Comparison of ENCODE assay signal across 17 cellular contexts in genomic region chr14:88952901-88953300, GRCh38.
DNase-seq lines count a peak whose midpoint lies in the region; ATAC-seq, FAIRE-seq and TF ChIP-seq lines count a peak whose summit lies in the region.
"Had no signal": no experiment of that assay in that cellular context is flagged by ENCODE, and none has a peak within 500 bp of the region (broad histone marks: within the 10 kb centered on the region; RNA-seq: fewer than 3 reads in every experiment).

No MANE protein-coding gene starts in this region.

- H3K27me3 ChIP-seq in dorsolateral prefrontal cortex (no peaks in the 10 kb centered on the region), testis (no peaks in the 10 kb centered on the region)
- H3K27me3 ChIP-seq: BLaER1 had no signal

- TF ChIP-seq POLR2A in testis (IDR thresholded peaks at IDR 0.05) (no peak), GM12892 (IDR thresholded peaks at IDR 0.05; ENCODE audit: low read depth, low read length) (no peak)

- ATAC-seq in GM18873 (IDR thresholded peaks at IDR 0.05; ENCODE audit: low FRiP score, unreplicated experiment): no peak
- ATAC-seq: HepG2 had no signal

- FAIRE-seq in GM12892 (lab: Jason Lieb, UNC): no peak
- FAIRE-seq: A204.1, HepG2 had no signal

- peak; percentile 43 for DNase-seq in G401 (ENCODE audit: low spot score)
- DNase-seq in dorsolateral prefrontal cortex: peak in 5 of 10 donors; percentile 30 to 64 (median 53)
- peak in 6 of 10 donors; percentile 15 to 88 (median 44) for DNase-seq in posterior cingulate gyrus
- peak; percentile 26 for DNase-seq in testis
- DNase-seq in GM12892 (ENCODE audit: insufficient read length): no peak
- no peak for DNase-seq in stimulated activated CD4-positive, alpha-beta T cell treated with anti-CD3 and anti-CD28 coated beads, Interleukin-2, amount 100 ng/mL, for 48 hours
- DNase-seq: ACHN; CD4-positive, alpha-beta memory T cell; DMS153; DMS79; GF-D8; GM23248 had no signal

- no peaks in the 10 kb centered on the region for H3K9me3 ChIP-seq in testis
- H3K9me3 ChIP-seq: HAP-1 had no signal

- H3K36me3 ChIP-seq in testis (ENCODE audit: low read depth, missing control alignments): no peaks in the 10 kb centered on the region
- H3K36me3 ChIP-seq: BLaER1, HAP-1 had no signal

- no peak for TF ChIP-seq CTCF in dorsolateral prefrontal cortex (IDR thresholded peaks at IDR 0.05 in 54 of 56, conservative IDR thresholded peaks at IDR 0.05 in 2 of 56; ENCODE audit: low read depth in 1 of 56, partially characterized antibody in 56 of 56)
- no peak for TF ChIP-seq CTCF in testis (IDR thresholded peaks at IDR 0.05)

- in situ Hi-C loops in G401 (cut with HindIII; ENCODE audit: low sequenced_read_pairs): no loop called here

- intact Hi-C loops in dorsolateral prefrontal cortex (cut with DNase I) (loop anchor here in 1 of 2 donors (2.0 kb wide), 1 partner anchor 58 kb away; no protein-coding TSS in a partner anchor), posterior cingulate gyrus (cut with DNase I) (no loop called here), testis (cut with DNase I; ENCODE audit: low total_unique reads) (no loop called here)

- H3K4me3 ChIP-seq in dorsolateral prefrontal cortex (no peak overlapping the region), testis (no peak overlapping the region)
- H3K4me3 ChIP-seq: BLaER1, GM23248, HAP-1 had no signal

- 60 to 63% methylated on average over 7 of the region's 7 CpGs for WGBS in testis, 2 donors

- H3K27ac ChIP-seq in dorsolateral prefrontal cortex (peak overlapping the region in 38 of 59 donors; percentile 21 to 78 (median 57)), testis (no peak overlapping the region)
- H3K27ac ChIP-seq: BLaER1, GM23248 had no signal

- no peaks in the 10 kb centered on the region for H3K4me1 ChIP-seq in testis
- H3K4me1 ChIP-seq: BLaER1, HAP-1 had no signal

Comparison
In these comparisons a context has a peak if more than half of its experiments do, and no peak if none do; other contexts are left out.
1. DNase-seq: peak in G401 (single experiment), posterior cingulate gyrus (6 of 10) and testis (single experiment); none in GM12892 (single experiment) and stimulated activated CD4-positive, alpha-beta T cell treated with anti-CD3 and anti-CD28 coated beads, Interleukin-2, amount 100 ng/mL, for 48 hours (0 of 2).
2. H3K27ac ChIP-seq: peak in dorsolateral prefrontal cortex (38 of 59); none in testis (0 of 2).